ENCODE assay signal across 8 cellular contexts in the genomic region with DNA sequence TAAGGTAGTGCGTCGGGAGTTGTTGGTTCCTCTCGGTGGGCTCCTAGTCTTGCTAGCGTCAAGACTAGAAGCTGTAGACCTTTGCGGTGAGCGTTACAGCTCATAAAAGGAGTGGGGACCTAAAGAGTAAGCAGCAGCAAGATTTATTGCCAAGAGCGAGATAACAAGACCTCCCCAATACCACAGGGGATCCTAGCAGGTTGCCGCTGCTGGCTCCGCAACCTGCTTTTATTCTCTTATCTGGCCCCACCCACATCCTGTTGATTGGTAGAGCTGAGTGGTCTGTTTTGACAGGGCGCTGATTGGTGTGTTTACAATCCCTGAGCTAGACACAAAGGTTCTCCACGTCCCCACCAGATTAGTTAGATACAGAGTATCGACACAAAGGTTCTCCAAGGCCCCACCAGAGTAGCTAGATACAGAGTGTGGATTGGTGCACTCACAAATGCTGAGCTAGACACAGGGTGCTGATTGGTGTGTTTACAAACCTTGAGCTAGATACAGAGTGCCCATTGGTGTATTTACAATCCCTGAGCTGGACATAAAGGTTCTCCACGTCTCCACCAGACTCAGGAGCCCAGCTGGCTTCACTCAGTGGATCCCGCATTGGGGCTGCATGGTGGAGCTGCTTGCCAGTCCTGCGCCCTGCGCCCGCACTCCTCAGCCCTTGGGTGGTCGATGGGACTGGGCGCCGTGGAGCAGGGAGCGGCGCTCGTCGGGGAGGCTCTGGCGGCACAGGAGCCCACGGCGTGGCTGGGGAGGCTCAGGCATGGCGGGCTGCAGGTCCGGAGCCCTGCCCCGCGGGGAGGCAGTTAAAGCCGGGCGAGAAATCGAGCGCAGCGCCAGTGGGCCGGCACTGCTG. TPM values are rescaled to one million over a fixed set of nuclear protein-coding genes. Genes with fewer than 3 reads are reported as not detected.
DNase-seq lines count a peak whose midpoint lies in the region; ATAC-seq and TF ChIP-seq lines count a peak whose summit lies in the region.
"Not testable (repeated sequence)": the region's sequence is repeated elsewhere in the genome, so short reads cannot be mapped to it uniquely, and the experiment has no call there.

No MANE protein-coding gene starts in this region.

- TF ChIP-seq EP300 in sigmoid colon (IDR thresholded peaks at IDR 0.05): not testable (repeated sequence)

- not testable (repeated sequence) for H4K8ac ChIP-seq in IMR-90 (ENCODE audit: low read depth in 2 of 2, low read length in 2 of 2)

- not testable (repeated sequence) for ATAC-seq in IMR-90 (ENCODE audit: low read depth); heart left ventricle; lower lobe of right lung; upper lobe of right lung

- POLR2A ChIA-PET in BJ (lab: Charles Lee); IMR-90 (lab: Charles Lee; ENCODE audit: unreplicated experiment): not testable (repeated sequence)

- in situ Hi-C loops in IMR-90 (cut with MboI; ENCODE audit: low sequenced_read_pairs); brain microvascular endothelial cell (cut with HindIII; ENCODE audit: low pct_ligation_motif_present, low sequenced_read_pairs): not testable (repeated sequence)

- H3K4me3 ChIP-seq in BJ (ENCODE audit: low read depth, low read length) (0 out of 2 replicates have a peak overlapping the region, but pooled peaks have one; percentile 8), brain microvascular endothelial cell (ENCODE audit: low read depth, low read length) (peak overlapping the region; percentile 39), heart left ventricle (peak overlapping the region in 9 of 12 donors; percentile 12 to 54 (median 34)), lower lobe of right lung (peak overlapping the region; percentile 7), sigmoid colon (peak overlapping the region in 3 of 4 donors; percentile 18 to 41 (median 30)), upper lobe of right lung (peak overlapping the region; percentile 8)
- H3K4me3 ChIP-seq in IMR-90 (ENCODE audit: insufficient read depth, low read depth, low read length); endodermal cell (ENCODE audit: low read length): not testable (repeated sequence)

- H3K27ac ChIP-seq in IMR-90 (ENCODE audit: insufficient read depth, low read length); brain microvascular endothelial cell; endodermal cell (ENCODE audit: low read depth, low read length); heart left ventricle; lower lobe of right lung; sigmoid colon; upper lobe of right lung: not testable (repeated sequence)

- not testable (repeated sequence) for H4K91ac ChIP-seq in IMR-90 (ENCODE audit: insufficient read depth, low read depth, low read length)

- H2AK9ac ChIP-seq in IMR-90 (replicated peaks; ENCODE audit: low read depth, low read length, poor library complexity): not testable (repeated sequence)

- peaks cover 15% of the 10 kb centered on the region for H3K9me3 Mint-ChIP-seq in endodermal cell

- H3K56ac ChIP-seq in IMR-90 (ENCODE audit: extremely low read depth, insufficient read depth, low read length): not testable (repeated sequence)

- intact Hi-C loops in IMR-90 (cut with micrococcal nuclease); lower lobe of right lung (cut with DNase I); sigmoid colon (cut with DNase I); upper lobe of right lung (cut with DNase I): not testable (repeated sequence)
- intact Hi-C loops in heart left ventricle (cut with DNase I): loop anchor here in 2 of 10 donors (5.0 to 10.0 kb wide), 2 partner anchors 56 to 68 kb away; no protein-coding TSS in a partner anchor

- H2AK5ac ChIP-seq in IMR-90 (ENCODE audit: low read depth, low read length): not testable (repeated sequence)

- not testable (repeated sequence) for H3K9ac ChIP-seq in IMR-90 (ENCODE audit: low read depth, low read length); endodermal cell (ENCODE audit: extremely low read depth, low read length, poor library complexity, severe bottlenecking)

- H2BK20ac ChIP-seq in IMR-90 (ENCODE audit: low read depth, low read length): not testable (repeated sequence)

- BruUV-seq in IMR-90 (replicated peaks; lab: Mats Ljungman, UMichigan): not testable (repeated sequence)

- not testable (repeated sequence) for H3K79me1 ChIP-seq in IMR-90 (ENCODE audit: low read depth in 1 of 2, low read length in 2 of 2)

- not testable (repeated sequence) for H3K4ac ChIP-seq in IMR-90 (ENCODE audit: low read depth, low read length)

- not testable (repeated sequence) for H3K36me3 ChIP-seq in BJ (ENCODE audit: control insufficient read depth, insufficient read depth, low read length); IMR-90 (ENCODE audit: control insufficient read depth, insufficient read depth, low read length); brain microvascular endothelial cell (replicated peaks); endodermal cell (ENCODE audit: control insufficient read depth, insufficient read depth, low read length); heart left ventricle; lower lobe of right lung; sigmoid colon; upper lobe of right lung

- not testable (repeated sequence) for H3K23ac ChIP-seq in IMR-90 (ENCODE audit: low read depth, low read length)

- not testable (repeated sequence) for H3K14ac ChIP-seq in IMR-90 (replicated peaks; ENCODE audit: low read depth, low read length)

- WGBS in IMR-90 (ENCODE audit: extremely low coverage in 2 of 2, insufficient read length in 1 of 2), 2 experiments: 66% methylated on average over 12 of the region's 37 CpGs; no CpG with 5 or more reads in 1 of the 2 experiments
- WGBS in endodermal cell (ENCODE audit: insufficient coverage in 1 of 2, insufficient read length in 1 of 2), 2 experiments: 96 to 98% methylated on average over 18 to 33 of the region's 37 CpGs
- 71 to 81% (median 75%) methylated on average over 18 to 37 of the region's 37 CpGs for whole genome bisulfite sequencing in heart left ventricle, 4 donors
- 86 to 93% methylated on average over 37 of the region's 37 CpGs for WGBS in sigmoid colon, 2 donors

- not testable (repeated sequence) for H2BK5ac ChIP-seq in IMR-90 (ENCODE audit: low read depth, low read length, poor library complexity, severe bottlenecking)

- dilution Hi-C loops in IMR-90 (cut with HindIII; ENCODE audit: low sequenced_read_pairs, unreplicated experiment): not testable (repeated sequence)

- H4K5ac ChIP-seq in IMR-90 (ENCODE audit: low read depth, low read length): not testable (repeated sequence)

- H4K20me1 ChIP-seq in IMR-90 (ENCODE audit: insufficient read depth, low read length): not testable (repeated sequence)

- H3K9me1 ChIP-seq in IMR-90 (ENCODE audit: insufficient read depth, low read length): not testable (repeated sequence)

- not testable (repeated sequence) for H3K4me3 Mint-ChIP-seq in endodermal cell

- H3K27me3 ChIP-seq in BJ (ENCODE audit: control insufficient read depth, insufficient read depth, low read length); IMR-90 (ENCODE audit: control insufficient read depth, insufficient read depth, low read length); brain microvascular endothelial cell (replicated peaks); endodermal cell (ENCODE audit: control insufficient read depth, insufficient read depth, low read length, poor library complexity, severe bottlenecking); heart left ventricle; lower lobe of right lung (ENCODE audit: low read depth); sigmoid colon; upper lobe of right lung: not testable (repeated sequence)

- H2BK120ac ChIP-seq in IMR-90 (ENCODE audit: low read depth, low read length): not testable (repeated sequence)

- peak overlapping the region; percentile 51 for H2AFZ ChIP-seq in IMR-90 (replicated peaks; ENCODE audit: low read length, poor library complexity)

- not testable (repeated sequence) for H3K4me1 Mint-ChIP-seq in endodermal cell

- not testable (repeated sequence) for TF ChIP-seq POLR2A in IMR-90 (IDR thresholded peaks at IDR 0.05; ENCODE audit: low read depth, low read length); heart left ventricle (IDR thresholded peaks at IDR 0.05); sigmoid colon (IDR thresholded peaks at IDR 0.05)

- not testable (repeated sequence) for H3K18ac ChIP-seq in IMR-90 (ENCODE audit: low read depth, low read length)

- DNase-seq in BJ (ENCODE audit: low read depth); IMR-90; brain microvascular endothelial cell; endodermal cell; heart left ventricle; lower lobe of right lung; sigmoid colon; upper lobe of right lung: not testable (repeated sequence)

- TF ChIP-seq CTCF in BJ (IDR thresholded peaks at IDR 0.05; ENCODE audit: insufficient read depth, low read depth, low read length); IMR-90 (conservative IDR thresholded peaks at IDR 0.05; ENCODE audit: low read depth, low read length); brain microvascular endothelial cell (IDR thresholded peaks at IDR 0.05; ENCODE audit: low read depth, low read length, missing control alignments); endodermal cell (conservative IDR thresholded peaks at IDR 0.05); heart left ventricle (IDR thresholded peaks at IDR 0.05); lower lobe of right lung (IDR thresholded peaks at IDR 0.05); sigmoid colon (IDR thresholded peaks at IDR 0.05); upper lobe of right lung (IDR thresholded peaks at IDR 0.05): not testable (repeated sequence)

- peak overlapping the region; percentile 21 for H3K27ac Mint-ChIP-seq in endodermal cell

- TF ChIP-seq RAD21 in IMR-90 (IDR thresholded peaks at IDR 0.05; ENCODE audit: low read length): not testable (repeated sequence)

- CTCF ChIA-PET in BJ (lab: Yijun Ruan, JAX) (interaction anchor here (1.9 kb wide), 1 partner anchor 11 kb away, joined by 4 read pairs; the partner anchor contains the start of gene ST3GAL2), IMR-90 (lab: Yijun Ruan, JAX) (interaction anchor here (1.3 kb wide), 1 partner anchor 10 kb away, joined by 4 read pairs; no protein-coding TSS in a partner anchor)

- not testable (repeated sequence) for H3K27me3 Mint-ChIP-seq in endodermal cell (ENCODE audit: insufficient read depth)

- H2BK15ac ChIP-seq in IMR-90 (ENCODE audit: low read depth, low read length): not testable (repeated sequence)

- not testable (repeated sequence) for H3K36me3 Mint-ChIP-seq in endodermal cell (ENCODE audit: low read depth)

- not testable (repeated sequence) for H3K9me3 ChIP-seq in IMR-90 (ENCODE audit: control insufficient read depth, insufficient read depth, low read length); heart left ventricle; lower lobe of right lung; sigmoid colon; upper lobe of right lung
- H3K9me3 ChIP-seq in endodermal cell (ENCODE audit: control insufficient read depth, low read length): peaks cover 21% of the 10 kb centered on the region

- H3K4me2 ChIP-seq in IMR-90 (ENCODE audit: low read depth, low read length): not testable (repeated sequence)

- H3K4me1 ChIP-seq in IMR-90 (ENCODE audit: control insufficient read depth, insufficient read depth, low read length); endodermal cell (ENCODE audit: control insufficient read depth, insufficient read depth, low read length); lower lobe of right lung; sigmoid colon; upper lobe of right lung: not testable (repeated sequence)
- H3K4me1 ChIP-seq in heart left ventricle: peaks cover 0 to 18% (median 5%) of the 10 kb centered on the region in 12 donors

RNA-seq across cellular contexts. Expression of gene FCSK, which starts 4.0 kb away (rescaled TPM):
- polyA plus RNA-seq in BJ (2011; rRNA removed): 4.7 and 9.0 TPM in 2 replicates
- 7.4 and 8.4 TPM in 2 replicates for polyA minus RNA-seq in BJ (2011; rRNA and poly(A)+ RNA removed)
- total RNA-seq in IMR-90 (2012; rRNA removed): 5.3 and 6.1 TPM in 2 replicates
- 7.2 and 8.3 TPM in 2 replicates for polyA plus RNA-seq in IMR-90 (2012; rRNA removed)
- polyA plus RNA-seq in IMR-90 (2012; cell fraction: cytosol; rRNA removed): 2.9 and 5.1 TPM in 2 replicates
- polyA plus RNA-seq in IMR-90 (2012; cell fraction: nucleus; rRNA removed; ENCODE audit: low replicate concordance): 37.1 and 78.4 TPM in 2 replicates
- 10 to 100 TPM; 18.7 to 19.5 TPM for total RNA-seq in endodermal cell
- polyA plus RNA-seq in endodermal cell (2013, experiment 1 of 2): 9.3 TPM
- 10.7 TPM for polyA plus RNA-seq in endodermal cell (2013, experiment 2 of 2)
- 10 to 100 TPM in 3 of 9 donors, 1 to 10 TPM in 6; 6.5 to 17.3 (median 8.2) TPM for total RNA-seq in heart left ventricle
- 1 to 10 TPM; 5.9 to 8.4 TPM for polyA plus RNA-seq in heart left ventricle
- 23.8 TPM for total RNA-seq in lower lobe of right lung
- 10 to 100 TPM in 3 of 4 donors, 1 to 10 TPM in 1; 7.8 to 13.3 (median 12.2) TPM for total RNA-seq in sigmoid colon
- 10 to 100 TPM in 2 of 3 donors, 1 to 10 TPM in 1; 7.6 to 19.1 (median 14.4) TPM for polyA plus RNA-seq in sigmoid colon
- 26.0 TPM for total RNA-seq in upper lobe of right lung

RNA-seq across cellular contexts. Expression of gene ST3GAL2, which starts 11.5 kb away (rescaled TPM):
- polyA plus RNA-seq in BJ (2011; rRNA removed): 20.3 and 24.7 TPM in 2 replicates
- 33.0 and 40.4 TPM in 2 replicates for polyA minus RNA-seq in BJ (2011; rRNA and poly(A)+ RNA removed)
- 16.4 and 17.4 TPM in 2 replicates for total RNA-seq in IMR-90 (2012; rRNA removed)
- 17.7 and 18.3 TPM in 2 replicates for polyA plus RNA-seq in IMR-90 (2012; rRNA removed)
- polyA plus RNA-seq in IMR-90 (2012; cell fraction: cytosol; rRNA removed): 13.0 and 21.7 TPM in 2 replicates
- polyA plus RNA-seq in IMR-90 (2012; cell fraction: nucleus; rRNA removed; ENCODE audit: low replicate concordance): 13.5 and 18.2 TPM in 2 replicates
- total RNA-seq in endodermal cell: 10 to 100 TPM; 56.4 to 57.8 TPM
- 28.0 TPM for polyA plus RNA-seq in endodermal cell (2013, experiment 1 of 2)
- 30.2 TPM for polyA plus RNA-seq in endodermal cell (2013, experiment 2 of 2)
- 10 to 100 TPM; 16.7 to 44.6 (median 20.1) TPM for total RNA-seq in heart left ventricle
- polyA plus RNA-seq in heart left ventricle: 10 to 100 TPM in 1 of 2 donors, 1 to 10 TPM in 1; 8.4 to 23.7 TPM
- 31.8 TPM for total RNA-seq in lower lobe of right lung
- 10 to 100 TPM; 14.0 to 21.3 (median 16.6) TPM for total RNA-seq in sigmoid colon
- polyA plus RNA-seq in sigmoid colon: 10 to 100 TPM in 1 of 3 donors, 1 to 10 TPM in 2; 2.3 to 10.2 (median 2.4) TPM
- total RNA-seq in upper lobe of right lung: 30.9 TPM
